1 cellular context compared by ENCODE assay signal in genomic region chr19:17739121-17739875, GRCh38.
A peak's percentile ranks its signal among the peaks of the same experiment; 100 is the strongest.
TF ChIP-seq lines count a peak whose summit lies in the region.

No MANE protein-coding gene starts in this region.

TF ChIP-seq in GM12878, 131 proteins besides CTCF, POLR2A, EP300 and RAD21 (continues in another document):
- TF ChIP-seq NFXL1 (IDR thresholded peaks at IDR 0.05; ENCODE audit: borderline replicate concordance) (peak; percentile 87), BCL3 (IDR thresholded peaks at IDR 0.05; ENCODE audit: borderline replicate concordance, insufficient read depth, low read depth, low read length, poor library complexity, severe bottlenecking) (peak; percentile 45), KDM1A (IDR thresholded peaks at IDR 0.05; ENCODE audit: borderline replicate concordance) (no peak), NFIC (IDR thresholded peaks at IDR 0.05; ENCODE audit: low read depth, low read length) (peak; percentile 74; the same call in 1 of the 2 replicates), EGR1 (IDR thresholded peaks at IDR 0.05; ENCODE audit: borderline replicate concordance in 1 of 2, low read depth in 2 of 2, low read length in 2 of 2) (peak; percentile 71 to 100), CHD1 (IDR thresholded peaks at IDR 0.05; ENCODE audit: low read depth, low read length) (no peak), RAD51 (IDR thresholded peaks at IDR 0.05) (0 out of 2 replicates have a peak, but pooled peaks have one; percentile 21), PAX5 (IDR thresholded peaks at IDR 0.05; ENCODE audit: borderline replicate concordance, low read depth, low read length) (peak; percentile 70; the same call in 1 of the 2 replicates), IKZF1 (conservative IDR thresholded peaks at IDR 0.05) (peak; percentile 97), ATF7 (IDR thresholded peaks at IDR 0.05; ENCODE audit: low read depth) (peak; percentile 85), ATF2 (IDR thresholded peaks at IDR 0.05; ENCODE audit: low read length) (0 out of 2 replicates have a peak, but pooled peaks have one; percentile 48), ZSCAN29 (IDR thresholded peaks at IDR 0.05) (0 out of 2 replicates have a peak, but pooled peaks have one; percentile 31), IKZF2 (IDR thresholded peaks at IDR 0.05) (peak; percentile 91 to 95), CREM (IDR thresholded peaks at IDR 0.05; ENCODE audit: low read depth) (0 out of 2 replicates have a peak, but pooled peaks have one; percentile 56), SPI1 (IDR thresholded peaks at IDR 0.05; ENCODE audit: borderline replicate concordance, insufficient read depth, low read depth, low read length) (peak; percentile 76; the same call in 1 of the 2 replicates), YBX1 (IDR thresholded peaks at IDR 0.05) (no peak), SP1 (IDR thresholded peaks at IDR 0.05; ENCODE audit: low read depth, low read length) (peak; percentile 45), REST (IDR thresholded peaks at IDR 0.05; ENCODE audit: low read depth, low read length) (no peak), NBN (IDR thresholded peaks at IDR 0.05) (peak; percentile 80; the same call in 1 of the 2 replicates), PBX3 (IDR thresholded peaks at IDR 0.05; ENCODE audit: insufficient replicate concordance, low read depth, low read length) (peak; percentile 30), CUX1 (IDR thresholded peaks at IDR 0.05; ENCODE audit: insufficient replicate concordance, low read depth, low read length) (no peak), ZNF217 (IDR thresholded peaks at IDR 0.05) (no peak), TCF3 (IDR thresholded peaks at IDR 0.05; ENCODE audit: borderline replicate concordance, insufficient read depth, low read depth, low read length) (peak; percentile 91; the same call in 1 of the 2 replicates), BHLHE40 (IDR thresholded peaks at IDR 0.05; ENCODE audit: borderline replicate concordance in 1 of 2, low read depth in 2 of 2, low read length in 1 of 2) (peak; percentile 67 to 76), EED (IDR thresholded peaks at IDR 0.05; ENCODE audit: low read depth) (peak; percentile 84), ZNF24 (IDR thresholded peaks at IDR 0.05) (no peak), RELB (IDR thresholded peaks at IDR 0.05; ENCODE audit: low read depth) (peak; percentile 80), MEF2A (IDR thresholded peaks at IDR 0.05; ENCODE audit: insufficient read depth, low read depth, low read length) (0 out of 2 replicates have a peak, but pooled peaks have one; percentile 61), CHD2 (IDR thresholded peaks at IDR 0.05; ENCODE audit: borderline replicate concordance, low read depth, low read length) (peak; percentile 61), POLR2AphosphoS5 (IDR thresholded peaks at IDR 0.05; ENCODE audit: low read length) (no peak), BCL11A (IDR thresholded peaks at IDR 0.05; ENCODE audit: low read depth, low read length) (peak; percentile 69; the same call in 1 of the 2 replicates), WRNIP1 (IDR thresholded peaks at IDR 0.05; ENCODE audit: borderline replicate concordance, low read depth, low read length) (no peak), BMI1 (IDR thresholded peaks at IDR 0.05; ENCODE audit: borderline replicate concordance) (peak; percentile 58; the same call in 1 of the 2 replicates), E2F4 (IDR thresholded peaks at IDR 0.05; ENCODE audit: low read depth, low read length) (no peak), MTA2 (IDR thresholded peaks at IDR 0.05; ENCODE audit: low read depth) (peak; percentile 53; the same call in 1 of the 2 replicates), DPF2 (IDR thresholded peaks at IDR 0.05) (peak; percentile 92), RUNX3 (IDR thresholded peaks at IDR 0.05; ENCODE audit: low read length) (peak; percentile 62), BCLAF1 (IDR thresholded peaks at IDR 0.05) (no peak), MTA3 (IDR thresholded peaks at IDR 0.05; ENCODE audit: borderline replicate concordance, low read length) (peak; percentile 52; the same call in 1 of the 2 replicates), GATAD2B (conservative IDR thresholded peaks at IDR 0.05; ENCODE audit: low read depth) (peak; percentile 72; the same call in 1 of the 2 replicates), RB1 (IDR thresholded peaks at IDR 0.05; ENCODE audit: borderline replicate concordance) (peak; percentile 58; the same call in 1 of the 2 replicates), ZNF207 (IDR thresholded peaks at IDR 0.05; ENCODE audit: borderline replicate concordance) (no peak), ZBED1 (IDR thresholded peaks at IDR 0.05; ENCODE audit: borderline replicate concordance) (0 out of 2 replicates have a peak, but pooled peaks have one; percentile 27), SRF (IDR thresholded peaks at IDR 0.05; ENCODE audit: low read depth in 2 of 2, low read length in 2 of 2) (peak in 1 of 2 experiments; percentile 77; a peak in 1 of 4 replicates), MEF2B (IDR thresholded peaks at IDR 0.05; ENCODE audit: partially characterized antibody, poor library complexity, severe bottlenecking) (peak; percentile 98), CBX3 (IDR thresholded peaks at IDR 0.05; ENCODE audit: borderline replicate concordance, low read depth) (no peak)
